ENCODE assay signal across 18 cellular contexts in the genomic region with DNA sequence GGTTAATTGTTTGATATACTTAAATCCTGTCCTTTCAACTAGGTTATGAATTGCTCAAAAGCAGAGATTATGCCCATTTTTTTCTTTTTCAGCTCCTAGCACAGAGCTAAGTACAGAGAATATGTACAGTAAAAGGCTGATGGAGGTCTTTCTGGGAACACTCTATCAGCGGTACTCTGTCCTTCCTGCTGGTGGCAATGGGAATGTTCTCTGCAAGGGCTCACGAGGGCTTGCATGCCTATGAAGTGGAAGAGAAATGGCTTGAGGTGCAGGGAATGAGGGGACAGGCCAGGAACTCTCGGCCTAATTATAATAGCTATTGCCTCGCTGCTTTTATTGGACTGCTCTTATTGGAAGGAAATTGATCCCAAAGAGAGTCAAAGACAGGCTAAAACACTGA.
A peak's percentile ranks its signal among the peaks of the same experiment; 100 is the strongest.
DNase-seq lines count a peak whose midpoint lies in the region; ATAC-seq and TF ChIP-seq lines count a peak whose summit lies in the region.
"Had no signal": no experiment of that assay in that cellular context is flagged by ENCODE, and none has a peak within 500 bp of the region (broad histone marks: within the 10 kb centered on the region; RNA-seq: fewer than 3 reads in every experiment).

No MANE protein-coding gene starts in this region.

- no peaks in the 10 kb centered on the region for H3K36me3 Mint-ChIP-seq in natural killer cell
- no peaks in the 10 kb centered on the region for H3K36me3 Mint-ChIP-seq in natural killer cell treated with Interleukin-12 subunit alpha and Interleukin-12 subunit beta and Interleukin-15 and Interleukin-18, amount 100 ng/mL, for 72 hours
- peaks cover 4% of the 10 kb centered on the region; the same call in 1 of the 2 replicates for H3K36me3 Mint-ChIP-seq in WTC11
- H3K36me3 Mint-ChIP-seq in naive B cell, result peaks cover 12 to 23% of the 10 kb centered on the region in 2 donors

- peak overlapping the region; percentile 46 to 64 for H3K27ac Mint-ChIP-seq in natural killer cell
- no peak overlapping the region for H3K27ac Mint-ChIP-seq in natural killer cell treated with Interleukin-12 subunit alpha and Interleukin-12 subunit beta and Interleukin-15 and Interleukin-18, amount 100 ng/mL, for 72 hours
- no peak overlapping the region for H3K27ac Mint-ChIP-seq in WTC11
- H3K27ac Mint-ChIP-seq in naive B cell, result peak overlapping the region in 5 of 6 donors; percentile 28 to 70 (median 30)

- H3K4me3 Mint-ChIP-seq in natural killer cell, result no peak overlapping the region
- no peak overlapping the region for H3K4me3 Mint-ChIP-seq in natural killer cell treated with Interleukin-12 subunit alpha and Interleukin-12 subunit beta and Interleukin-15 and Interleukin-18, amount 100 ng/mL, for 72 hours
- no peak overlapping the region for H3K4me3 Mint-ChIP-seq in WTC11
- H3K4me3 Mint-ChIP-seq in naive B cell, result no peak overlapping the region

- no peak for TF ChIP-seq CTCF in natural killer cell (IDR thresholded peaks at IDR 0.05)
- no peak for TF ChIP-seq CTCF in WTC11 (IDR thresholded peaks at IDR 0.05)

- H3K4me1 Mint-ChIP-seq in natural killer cell, result peaks cover 45 to 47% of the 10 kb centered on the region in 2 donors
- peaks cover 26 to 31% of the 10 kb centered on the region in 2 donors for H3K4me1 Mint-ChIP-seq in natural killer cell treated with Interleukin-12 subunit alpha and Interleukin-12 subunit beta and Interleukin-15 and Interleukin-18, amount 100 ng/mL, for 72 hours (ENCODE audit: low read depth in 2 of 2)
- no peaks in the 10 kb centered on the region for H3K4me1 Mint-ChIP-seq in WTC11
- peaks cover 32 to 50% (median 45%) of the 10 kb centered on the region in 3 donors for H3K4me1 Mint-ChIP-seq in naive B cell

- H3K9me3 Mint-ChIP-seq in natural killer cell, result no peaks in the 10 kb centered on the region
- H3K9me3 Mint-ChIP-seq in natural killer cell treated with Interleukin-12 subunit alpha and Interleukin-12 subunit beta and Interleukin-15 and Interleukin-18, amount 100 ng/mL, for 72 hours, result no peaks in the 10 kb centered on the region
- H3K9me3 Mint-ChIP-seq in WTC11, result peaks cover 8% of the 10 kb centered on the region
- H3K9me3 Mint-ChIP-seq in naive B cell, result peaks cover 0 to 2% (median 0%) of the 10 kb centered on the region in 7 donors

- intact Hi-C loops in natural killer cell (cut with micrococcal nuclease) (no loop called here), head of caudate nucleus (cut with DNase I) (no loop called here)

- no peak for DNase-seq in natural killer cell
- no peak for DNase-seq in natural killer cell treated with Interleukin-12 subunit alpha and Interleukin-12 subunit beta and Interleukin-15 and Interleukin-18, amount 100 ng/mL, for 72 hours (ENCODE audit: low spot score)
- DNase-seq in WTC11 (ENCODE audit: low spot score), result no peak
- DNase-seq in naive B cell, result no peak
- no peak for DNase-seq in NCI-H446 (lab: John Stamatoyannopoulos, UW)
- no peak for DNase-seq in NK-92 treated with Interleukin-12 subunit alpha and Interleukin-12 subunit beta, amount 100 ng/mL, for 24 hours (lab: John Stamatoyannopoulos, UW)
- no peak for DNase-seq in head of caudate nucleus
- DNase-seq: ACHN, C1 segment of cervical spinal cord, DMS153, GF-D8, GOT3, NCI-H1092 treated with DMSO at 0.1 percent for 48 hours, NCI-H146, NCI-H2081 treated with DMSO at 0.1 percent for 48 hours, OCI-M1, Right ventricle myocardium superior had no signal

- CTCF ChIA-PET in WTC11 (lab: Charles Lee), result no interaction called here

- POLR2A ChIA-PET in WTC11 (lab: Charles Lee), result no interaction called here

- H3K27me3 Mint-ChIP-seq in natural killer cell (ENCODE audit: low read depth in 2 of 2), result no peaks in the 10 kb centered on the region
- no peaks in the 10 kb centered on the region for H3K27me3 Mint-ChIP-seq in natural killer cell treated with Interleukin-12 subunit alpha and Interleukin-12 subunit beta and Interleukin-15 and Interleukin-18, amount 100 ng/mL, for 72 hours
- no peaks in the 10 kb centered on the region for H3K27me3 Mint-ChIP-seq in WTC11 (ENCODE audit: low read depth)
- no peaks in the 10 kb centered on the region for H3K27me3 Mint-ChIP-seq in naive B cell

- no peak for ATAC-seq in natural killer cell
- no peak for ATAC-seq in natural killer cell treated with Interleukin-12 subunit alpha and Interleukin-12 subunit beta and Interleukin-15 and Interleukin-18, amount 100 ng/mL, for 72 hours
- peak; percentile 51 for ATAC-seq in WTC11
- no peak for ATAC-seq in naive B cell (ENCODE audit: low read depth in 2 of 2)
- ATAC-seq: HCT116 had no signal

TF ChIP-seq in WTC11, 78 proteins besides CTCF, POLR2A, EP300 and RAD21 (continues in another document):
- TF ChIP-seq TCF7 (CRISPR knock-in tag; IDR thresholded peaks at IDR 0.05; ENCODE audit: low read depth) (no peak), ZNF232 (CRISPR knock-in tag; IDR thresholded peaks at IDR 0.05) (no peak), RELA (CRISPR knock-in tag; IDR thresholded peaks at IDR 0.05; ENCODE audit: borderline replicate concordance) (no peak), ZNF317 (CRISPR knock-in tag; IDR thresholded peaks at IDR 0.05; ENCODE audit: borderline replicate concordance, low read depth) (no peak), AFF4 (CRISPR knock-in tag; IDR thresholded peaks at IDR 0.05; ENCODE audit: borderline replicate concordance) (no peak), ZNF396 (CRISPR knock-in tag; IDR thresholded peaks at IDR 0.05; ENCODE audit: borderline replicate concordance) (no peak), ZNF121 (CRISPR knock-in tag; IDR thresholded peaks at IDR 0.05) (no peak), ARID4B (CRISPR knock-in tag; IDR thresholded peaks at IDR 0.05; ENCODE audit: borderline replicate concordance) (no peak)
- TF ChIP-seq, protein P1, sequence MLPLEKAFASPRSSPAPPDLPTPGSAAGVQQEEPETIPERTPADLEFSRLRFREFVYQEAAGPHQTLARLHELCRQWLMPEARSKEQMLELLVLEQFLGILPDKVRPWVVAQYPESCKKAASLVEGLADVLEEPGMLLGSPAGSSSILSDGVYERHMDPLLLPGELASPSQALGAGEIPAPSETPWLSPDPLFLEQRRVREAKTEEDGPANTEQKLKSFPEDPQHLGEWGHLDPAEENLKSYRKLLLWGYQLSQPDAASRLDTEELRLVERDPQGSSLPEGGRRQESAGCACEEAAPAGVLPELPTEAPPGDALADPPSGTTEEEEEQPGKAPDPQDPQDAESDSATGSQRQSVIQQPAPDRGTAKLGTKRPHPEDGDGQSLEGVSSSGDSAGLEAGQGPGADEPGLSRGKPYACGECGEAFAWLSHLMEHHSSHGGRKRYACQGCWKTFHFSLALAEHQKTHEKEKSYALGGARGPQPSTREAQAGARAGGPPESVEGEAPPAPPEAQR (CRISPR knock-in tag; IDR thresholded peaks at IDR 0.05), result no peak

Comparison
In these comparisons a context has a peak if more than half of its experiments do, and no peak if none do; other contexts are left out.
1. H3K27ac Mint-ChIP-seq: peak in natural killer cell (2 of 2) and naive B cell (5 of 6); none in natural killer cell treated with Interleukin-12 subunit alpha and Interleukin-12 subunit beta and Interleukin-15 and Interleukin-18, amount 100 ng/mL, for 72 hours (0 of 2) and WTC11 (single experiment).